Comparison of ENCODE assay signal across 11 cellular contexts in genomic region chr9:101487443-101487855, GRCh38. TPM values are rescaled to one million over a fixed set of nuclear protein-coding genes. Genes with fewer than 3 reads are reported as not detected.
A peak's percentile ranks its signal among the peaks of the same experiment; 100 is the strongest.
DNase-seq lines count a peak whose midpoint lies in the region; ATAC-seq and TF ChIP-seq lines count a peak whose summit lies in the region.
"Had no signal": no experiment of that assay in that cellular context is flagged by ENCODE, and none has a peak within 500 bp of the region (broad histone marks: within the 10 kb centered on the region; RNA-seq: fewer than 3 reads in every experiment).

No MANE protein-coding gene starts in this region.

- DNase-seq in DMS53 (lab: John Stamatoyannopoulos, UW): peak; percentile 51
- no peak for DNase-seq in DMS53 treated with DMSO at 0.1 percent for 48 hours (lab: John Stamatoyannopoulos, UW; ENCODE audit: unreplicated experiment)
- DNase-seq in breast epithelium (ENCODE audit: low spot score in 2 of 2): no peak
- DNase-seq in suprapubic skin (ENCODE audit: low spot score in 2 of 2): no peak
- DNase-seq in HuH-7.5 (ENCODE audit: low spot score): no peak
- DNase-seq: activated B cell treated with CpG ODN at 0.5 μM for 24 hours; effector CD8-positive, alpha-beta T cell had no signal

- TF ChIP-seq CTCF in breast epithelium (IDR thresholded peaks at IDR 0.05) (no peak), liver (IDR thresholded peaks at IDR 0.05; ENCODE audit: low read depth, low read length, missing input control) (no peak), suprapubic skin (IDR thresholded peaks at IDR 0.05) (no peak)

- 44% methylated on average over 9 of the region's 9 CpGs for WGBS in liver
- WGBS in suprapubic skin: 36% methylated on average over 9 of the region's 9 CpGs

- TF ChIP-seq POLR2A in breast epithelium (IDR thresholded peaks at IDR 0.05) (no peak), suprapubic skin (IDR thresholded peaks at IDR 0.05) (no peak)

- H3K9me3 ChIP-seq in breast epithelium (no peaks in the 10 kb centered on the region), liver (ENCODE audit: control insufficient read depth in 4 of 4, low read length in 3 of 4) (peaks cover 0 to 2% (median under 1%) of the 10 kb centered on the region in 4 donors), suprapubic skin (no peaks in the 10 kb centered on the region)

- intact Hi-C loops in breast epithelium (cut with DNase I; ENCODE audit: low total_unique reads): no loop called here

- TF ChIP-seq RAD21 in liver (IDR thresholded peaks at IDR 0.05): no peak

- TF ChIP-seq EP300 in suprapubic skin (IDR thresholded peaks at IDR 0.05): no peak

- no peak overlapping the region for H3K9ac ChIP-seq in liver (ENCODE audit: low read depth in 1 of 2, low read length in 2 of 2)

- H3K27me3 ChIP-seq in breast epithelium (peaks cover 0 to 16% of the 10 kb centered on the region in 2 donors), liver (ENCODE audit: control insufficient read depth in 4 of 4, insufficient read depth in 4 of 4, low read length in 3 of 4) (peaks cover 0 to 8% (median under 1%) of the 10 kb centered on the region in 4 donors), suprapubic skin (peaks cover 10% of the 10 kb centered on the region)

- H3K27ac ChIP-seq in breast epithelium (peak overlapping the region; percentile 52 to 73), liver (ENCODE audit: low read depth in 1 of 2, low read length in 2 of 2) (peak overlapping the region; percentile 45 to 67), suprapubic skin (peak overlapping the region; percentile 90)
- H3K27ac ChIP-seq: 22Rv1 had no signal

- H3K36me3 ChIP-seq in breast epithelium: no peaks in the 10 kb centered on the region
- H3K36me3 ChIP-seq in liver (ENCODE audit: control insufficient read depth in 4 of 4, insufficient read depth in 3 of 4, low read depth in 1 of 4, low read length in 3 of 4): no peaks in the 10 kb centered on the region
- H3K36me3 ChIP-seq in suprapubic skin: no peaks in the 10 kb centered on the region

- no peaks in the 10 kb centered on the region for H3K4me1 ChIP-seq in breast epithelium
- H3K4me1 ChIP-seq in liver (ENCODE audit: control insufficient read depth in 4 of 4, insufficient read depth in 4 of 4, low read length in 3 of 4): peaks cover 9 to 17% (median 12%) of the 10 kb centered on the region in 4 donors
- peaks cover 18% of the 10 kb centered on the region for H3K4me1 ChIP-seq in suprapubic skin

- no peak for ATAC-seq in GM18870 (IDR thresholded peaks at IDR 0.05; ENCODE audit: unreplicated experiment)
- no peak for ATAC-seq in activated CD4-positive, CD25-positive, alpha-beta regulatory T cell treated with anti-CD3 and anti-CD28 coated beads, Interleukin-2, amount 50 U/mL, for 24 hours

- H3K4me3 ChIP-seq in breast epithelium (peak overlapping the region; percentile 54 to 66 (median 56)), liver (ENCODE audit: low read depth in 1 of 3, low read length in 3 of 3) (peak overlapping the region in 2 of 3 donors; percentile 29 to 76), suprapubic skin (peak overlapping the region; percentile 81)

TF ChIP-seq in liver, 16 proteins besides CTCF, POLR2A, EP300 and RAD21:
- TF ChIP-seq MAX (IDR thresholded peaks at IDR 0.05) (no peak), RXRA (IDR thresholded peaks at IDR 0.05) (no peak), TAF1 (conservative IDR thresholded peaks at IDR 0.05) (no peak), SP1 (IDR thresholded peaks at IDR 0.05) (no peak), GABPA (IDR thresholded peaks at IDR 0.05 in 1 of 2, conservative IDR thresholded peaks at IDR 0.05 in 1 of 2) (no peak), ZBTB33 (IDR thresholded peaks at IDR 0.05) (no peak), JUND (IDR thresholded peaks at IDR 0.05) (no peak), NR2F2 (IDR thresholded peaks at IDR 0.05) (no peak), REST (IDR thresholded peaks at IDR 0.05) (no peak), EGR1 (IDR thresholded peaks at IDR 0.05; ENCODE audit: low read depth in 2 of 2) (no peak), ATF3 (IDR thresholded peaks at IDR 0.05) (no peak), HNF4A (conservative IDR thresholded peaks at IDR 0.05) (no peak), FOXA1 (IDR thresholded peaks at IDR 0.05) (no peak), YY1 (IDR thresholded peaks at IDR 0.05) (no peak), HNF4G (IDR thresholded peaks at IDR 0.05) (no peak), FOXA2 (IDR thresholded peaks at IDR 0.05) (no peak)
TF ChIP-seq in liver: peak in this region for 0.

RNA-seq across cellular contexts. Expression of gene RNF20, which starts 46.2 kb away (rescaled TPM):
- total RNA-seq in breast epithelium (10 to 100 TPM; 24.6 to 31.5 (median 29.9) TPM), liver (10 to 100 TPM; 12.7 to 13.9 TPM), suprapubic skin (10 to 100 TPM; 16.0 to 24.1 (median 22.3) TPM)
- 1 to 10 TPM; 8.3 to 9.1 TPM for polyA plus RNA-seq in liver

RNA-seq across cellular contexts. Expression of gene ALDOB, which starts 51.9 kb away (rescaled TPM):
- under 1 TPM in 1 of 3 donors, not detected in 2; 0.66 TPM for total RNA-seq in breast epithelium
- 1,000 to 10,000 TPM in 1 of 2 donors, 100 to 1,000 TPM in 1; 527 to 1,744 TPM for total RNA-seq in liver
- polyA plus RNA-seq in liver: 1,000 to 10,000 TPM; 1,872 to 2,132 TPM
- total RNA-seq in suprapubic skin: 10 to 100 TPM in 1 of 4 donors, 1 to 10 TPM in 3; 1.1 to 43.3 (median 2.0) TPM
- total RNA-seq: activated B cell treated with CpG ODN at 0.5 μM for 24 hours had no signal

Comparison
In these comparisons a context has a peak if more than half of its experiments do, and no peak if none do; other contexts are left out.
1. RNA of gene ALDOB, which starts 51.9 kb away (total RNA-seq): 527 to 1,744 TPM in liver; 1.1 to 43.3 TPM in suprapubic skin and 0.66 TPM in breast epithelium; every median in the first group is over 10 times any median in the second.
2. Peak in every context shown above with its lines, with median percentiles within 50 percentile points of each other: H3K27ac ChIP-seq and H3K4me3 ChIP-seq.